In the genomic region with DNA sequence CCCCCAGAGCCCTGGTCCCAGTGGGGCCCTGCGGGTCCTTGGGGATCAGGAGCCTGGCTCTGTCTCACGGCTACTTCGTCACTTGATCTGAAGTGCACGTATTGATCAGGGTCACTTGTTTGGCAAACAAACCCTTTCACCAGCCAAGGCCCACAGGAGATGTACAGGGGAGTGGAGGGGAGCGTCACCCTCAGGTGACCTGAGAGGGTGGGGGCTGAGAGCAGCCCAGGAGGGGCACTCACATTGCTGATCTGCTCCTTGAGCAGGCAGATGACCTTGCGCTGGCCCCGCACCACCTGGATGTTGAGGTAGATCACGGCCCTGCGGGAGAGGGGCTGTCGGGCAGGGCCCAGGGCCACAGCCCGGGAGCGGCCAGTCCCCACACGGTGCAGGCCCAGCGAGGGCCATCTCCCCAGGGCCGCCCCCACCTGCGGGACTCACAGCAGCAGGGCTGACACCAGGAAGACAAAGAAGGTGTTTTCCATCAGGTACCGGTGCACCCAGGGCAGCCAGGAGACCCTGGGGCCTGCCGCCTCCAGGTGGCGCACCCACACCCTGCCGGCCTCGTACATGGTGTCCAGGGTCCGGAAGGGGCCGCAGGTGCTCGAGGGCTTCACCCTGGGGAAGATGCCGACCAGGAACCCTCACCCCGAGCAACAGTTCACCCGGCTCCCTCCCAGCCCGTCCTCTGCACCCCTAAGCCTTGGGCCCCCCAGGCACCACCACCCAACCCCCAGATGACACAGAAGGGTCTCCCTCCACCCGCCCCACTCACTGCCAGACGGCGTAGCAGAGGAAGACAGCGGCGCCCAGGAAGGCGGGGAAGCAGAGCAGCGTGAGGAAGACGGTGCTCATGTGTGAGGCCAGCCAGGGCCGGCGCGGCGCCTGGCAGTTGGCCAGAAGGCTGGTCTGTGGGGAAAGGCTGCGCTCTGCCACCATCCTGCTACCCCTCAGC, we compare ENCODE assay signal across 1 cellular context.
TF ChIP-seq lines count a peak whose summit lies in the region.

No MANE protein-coding gene starts in this region.

TF ChIP-seq in SK-N-SH treated with all-trans-retinoic acid at 6 μM for 48 hours, 23 proteins besides CTCF, POLR2A, EP300 and RAD21 (continued from another document):
- TF ChIP-seq, protein P1, sequence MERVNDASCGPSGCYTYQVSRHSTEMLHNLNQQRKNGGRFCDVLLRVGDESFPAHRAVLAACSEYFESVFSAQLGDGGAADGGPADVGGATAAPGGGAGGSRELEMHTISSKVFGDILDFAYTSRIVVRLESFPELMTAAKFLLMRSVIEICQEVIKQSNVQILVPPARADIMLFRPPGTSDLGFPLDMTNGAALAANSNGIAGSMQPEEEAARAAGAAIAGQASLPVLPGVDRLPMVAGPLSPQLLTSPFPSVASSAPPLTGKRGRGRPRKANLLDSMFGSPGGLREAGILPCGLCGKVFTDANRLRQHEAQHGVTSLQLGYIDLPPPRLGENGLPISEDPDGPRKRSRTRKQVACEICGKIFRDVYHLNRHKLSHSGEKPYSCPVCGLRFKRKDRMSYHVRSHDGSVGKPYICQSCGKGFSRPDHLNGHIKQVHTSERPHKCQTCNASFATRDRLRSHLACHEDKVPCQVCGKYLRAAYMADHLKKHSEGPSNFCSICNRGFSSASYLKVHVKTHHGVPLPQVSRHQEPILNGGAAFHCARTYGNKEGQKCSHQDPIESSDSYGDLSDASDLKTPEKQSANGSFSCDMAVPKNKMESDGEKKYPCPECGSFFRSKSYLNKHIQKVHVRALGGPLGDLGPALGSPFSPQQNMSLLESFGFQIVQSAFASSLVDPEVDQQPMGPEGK (CRISPR knock-in tag; IDR thresholded peaks at IDR 0.05; ENCODE audit: borderline replicate concordance) = no peak
- TF ChIP-seq BACH2 (CRISPR knock-in tag; IDR thresholded peaks at IDR 0.05; ENCODE audit: borderline replicate concordance) = no peak
- TF ChIP-seq SNAI2 (CRISPR knock-in tag; IDR thresholded peaks at IDR 0.05) = no peak
- no peak for TF ChIP-seq PPARA (CRISPR knock-in tag; IDR thresholded peaks at IDR 0.05; ENCODE audit: borderline replicate concordance)
- no peak for TF ChIP-seq ISL1 (CRISPR knock-in tag; IDR thresholded peaks at IDR 0.05)
- no peak for TF ChIP-seq GLIS3 (CRISPR knock-in tag; IDR thresholded peaks at IDR 0.05)
- TF ChIP-seq ZFP30 (CRISPR knock-in tag; IDR thresholded peaks at IDR 0.05) = no peak
- TF ChIP-seq CSDC2 (CRISPR knock-in tag; IDR thresholded peaks at IDR 0.05) = no peak
